ENCODE assay signal across 8 cellular contexts in genomic region chr18:6413554-6414117, GRCh38. TPM values are rescaled to one million over a fixed set of nuclear protein-coding genes. Genes with fewer than 3 reads are reported as not detected.
DNase-seq lines count a peak whose midpoint lies in the region; ATAC-seq and TF ChIP-seq lines count a peak whose summit lies in the region.

No MANE protein-coding gene starts in this region.

- intact Hi-C loops in breast epithelium (cut with DNase I; ENCODE audit: low total_unique reads), result no loop called here
- intact Hi-C loops in mammary epithelial cell (cut with micrococcal nuclease), result no loop called here
- intact Hi-C loops in aorta (cut with DNase I), result no loop called here

- no peak overlapping the region for H3K9ac ChIP-seq in mammary epithelial cell (ENCODE audit: insufficient read depth, low read length)

- H3K9me3 ChIP-seq in breast epithelium (no peaks in the 10 kb centered on the region), mammary epithelial cell (replicated peaks; ENCODE audit: insufficient read depth, low read length) (no peaks in the 10 kb centered on the region), aorta (ENCODE audit: control insufficient read depth, low read length) (no peaks in the 10 kb centered on the region)

- POLR2A ChIA-PET in naive thymus-derived CD8-positive, alpha-beta T cell (lab: Charles Lee), result no interaction called here

- peak overlapping the region; percentile 68 to 98 (median 83) for H3K4me3 ChIP-seq in breast epithelium
- no peak overlapping the region for H3K4me3 ChIP-seq in mammary epithelial cell (replicated peaks in 1 of 3; ENCODE audit: insufficient read depth in 1 of 3, low read depth in 2 of 3, low read length in 3 of 3)
- no peak overlapping the region for H3K4me3 ChIP-seq in aorta (ENCODE audit: low read length in 2 of 2)

- BruUV-seq in mammary epithelial cell (replicated peaks; lab: Mats Ljungman, UMichigan), result no TSS peak

- H3K27me3 ChIP-seq in breast epithelium, result no peaks in the 10 kb centered on the region
- H3K27me3 ChIP-seq in mammary epithelial cell (ENCODE audit: insufficient read depth, low read length), result peaks cover 14% of the 10 kb centered on the region
- H3K27me3 ChIP-seq in aorta (ENCODE audit: control insufficient read depth in 1 of 2, insufficient read depth in 2 of 2, low read length in 1 of 2), result no peaks in the 10 kb centered on the region

- in situ Hi-C loops in mammary epithelial cell (cut with MboI; ENCODE audit: low sequenced_read_pairs in 2 of 2), result no loop called here

- H3K36me3 Mint-ChIP-seq in endothelial cell (ENCODE audit: low read depth, unreplicated experiment), result peaks cover 12% of the 10 kb centered on the region
- H3K36me3 Mint-ChIP-seq in naive thymus-derived CD8-positive, alpha-beta T cell, result peaks cover 0 to 6% (median 0%) of the 10 kb centered on the region in 3 donors

- H3K4me1 ChIP-seq in breast epithelium, result no peaks in the 10 kb centered on the region
- no peaks in the 10 kb centered on the region for H3K4me1 ChIP-seq in mammary epithelial cell (ENCODE audit: insufficient read depth, low read length)
- no peaks in the 10 kb centered on the region for H3K4me1 ChIP-seq in aorta (ENCODE audit: control insufficient read depth in 1 of 2, insufficient read depth in 2 of 2, low read length in 2 of 2)

- CTCF ChIA-PET in mammary epithelial cell (lab: Charles Lee; ENCODE audit: low non-redundant PET), result no interaction called here

- no peaks in the 10 kb centered on the region for H3K9me3 Mint-ChIP-seq in endothelial cell (ENCODE audit: unreplicated experiment)
- peaks cover 0 to 7% (median 0%) of the 10 kb centered on the region in 9 donors for H3K9me3 Mint-ChIP-seq in naive thymus-derived CD8-positive, alpha-beta T cell

- H3K4me1 Mint-ChIP-seq in endothelial cell (ENCODE audit: unreplicated experiment), result peaks cover 8% of the 10 kb centered on the region
- peaks cover 2 to 30% (median 13%) of the 10 kb centered on the region in 4 donors for H3K4me1 Mint-ChIP-seq in naive thymus-derived CD8-positive, alpha-beta T cell

- WGBS in mammary epithelial cell (ENCODE audit: low coverage, missing lambda C conversion rate), result 54% methylated on average over 23 of the region's 25 CpGs
- 19 to 27% methylated on average over 21 to 25 of the region's 25 CpGs for WGBS in aorta, 2 donors

- H4K20me1 ChIP-seq in mammary epithelial cell (ENCODE audit: insufficient read depth, low read length), result no peaks in the 10 kb centered on the region

- TF ChIP-seq CTCF in breast epithelium (IDR thresholded peaks at IDR 0.05) (no peak), mammary epithelial cell (conservative IDR thresholded peaks at IDR 0.05 in 1 of 2, IDR thresholded peaks at IDR 0.05 in 1 of 2; ENCODE audit: extremely low read depth in 1 of 2, insufficient read depth in 1 of 2, low read depth in 1 of 2, low read length in 2 of 2) (no peak), endothelial cell (IDR thresholded peaks at IDR 0.05; ENCODE audit: unreplicated experiment) (no peak)

- peaks cover 15% of the 10 kb centered on the region for H3K27me3 Mint-ChIP-seq in endothelial cell (ENCODE audit: unreplicated experiment)
- H3K27me3 Mint-ChIP-seq in naive thymus-derived CD8-positive, alpha-beta T cell, result peaks cover 11 to 58% (median 30%) of the 10 kb centered on the region in 5 donors

- H3K27ac Mint-ChIP-seq in endothelial cell (ENCODE audit: unreplicated experiment), result no peak overlapping the region
- peak overlapping the region in 1 of 10 donors; percentile 52 for H3K27ac Mint-ChIP-seq in naive thymus-derived CD8-positive, alpha-beta T cell

- H3K4me3 Mint-ChIP-seq in endothelial cell (ENCODE audit: unreplicated experiment), result peak overlapping the region; percentile 88
- peak overlapping the region in 9 of 10 donors; percentile 1 to 82 (median 59) for H3K4me3 Mint-ChIP-seq in naive thymus-derived CD8-positive, alpha-beta T cell

- no peaks in the 10 kb centered on the region for H3K79me2 ChIP-seq in mammary epithelial cell (ENCODE audit: insufficient read depth, low read length)

- no peak for ATAC-seq in naive thymus-derived CD8-positive, alpha-beta T cell
- ATAC-seq in aorta (ENCODE audit: low FRiP score), result peak; percentile 26

- no peak overlapping the region for H2AFZ ChIP-seq in mammary epithelial cell (ENCODE audit: low read depth, low read length)

- H3K36me3 ChIP-seq in breast epithelium (no peaks in the 10 kb centered on the region), mammary epithelial cell (ENCODE audit: insufficient read depth, low read length) (no peaks in the 10 kb centered on the region), aorta (ENCODE audit: control insufficient read depth in 1 of 2, insufficient read depth in 2 of 2, low read length in 1 of 2) (no peaks in the 10 kb centered on the region)

- no peak for TF ChIP-seq POLR2A in breast epithelium (IDR thresholded peaks at IDR 0.05)

- peak overlapping the region; percentile 95 to 99 for H3K27ac ChIP-seq in breast epithelium
- H3K27ac ChIP-seq in mammary epithelial cell (ENCODE audit: insufficient read depth, low read depth, low read length), result no peak overlapping the region
- no peak overlapping the region for H3K27ac ChIP-seq in aorta (ENCODE audit: low read depth in 1 of 2, low read length in 2 of 2)

- peak in 1 of 2 donors; percentile 20 for DNase-seq in breast epithelium (ENCODE audit: low spot score in 2 of 2)
- no peak for DNase-seq in mammary epithelial cell
- DNase-seq in endothelial cell (ENCODE audit: low spot score), result no peak
- DNase-seq in naive thymus-derived CD8-positive, alpha-beta T cell, result no peak
- DNase-seq in aorta, result no peak
- DNase-seq in HuH-7 (ENCODE audit: low spot score), result no peak
- no peak for DNase-seq in activated CD8-positive, alpha-beta memory T cell treated with anti-CD3 and anti-CD28 coated beads, Interleukin-2, amount 50 U/mL, for 48 hours
- DNase-seq in GOT3 (lab: John Stamatoyannopoulos, UW), result no peak

- dilution Hi-C loops in mammary epithelial cell (cut with HindIII; ENCODE audit: low sequenced_read_pairs), result no loop called here

- no peak overlapping the region for H3K4me2 ChIP-seq in mammary epithelial cell (ENCODE audit: insufficient read depth, low read depth, low read length)

RNA-seq across cellular contexts. Expression of gene L3MBTL4, which starts 1.1 kb away (rescaled TPM):
- total RNA-seq in breast epithelium (10 to 100 TPM in 2 of 3 donors, 1 to 10 TPM in 1; 7.8 to 23.0 (median 19.7) TPM), mammary epithelial cell (10 to 100 TPM in 1 of 2 donors, not detected in 1; 13.5 TPM), endothelial cell (ENCODE audit: unreplicated experiment) (0.56 TPM), aorta (1 to 10 TPM; 2.8 to 4.2 TPM)
- polyA plus RNA-seq in mammary epithelial cell (not detected), aorta (1 to 10 TPM in 1 of 2 donors, under 1 TPM in 1; 0.26 to 1.3 TPM)
- polyA minus RNA-seq in mammary epithelial cell, result not detected
- total RNA-seq in naive thymus-derived CD8-positive, alpha-beta T cell, result under 1 TPM; 0.18 to 0.85 TPM
- under 1 TPM in 1 of 3 donors, not detected in 2; 0.13 TPM for polyA plus RNA-seq in naive thymus-derived CD8-positive, alpha-beta T cell

Comparison
In these comparisons a context has a peak if more than half of its experiments do, and no peak if none do; other contexts are left out.
1. H3K27ac ChIP-seq: peak in breast epithelium (2 of 2); none in mammary epithelial cell (single experiment) and aorta (0 of 2).
2. H3K4me3 ChIP-seq: peak in breast epithelium (3 of 3); none in mammary epithelial cell (0 of 3) and aorta (0 of 2).